In the genomic region with DNA sequence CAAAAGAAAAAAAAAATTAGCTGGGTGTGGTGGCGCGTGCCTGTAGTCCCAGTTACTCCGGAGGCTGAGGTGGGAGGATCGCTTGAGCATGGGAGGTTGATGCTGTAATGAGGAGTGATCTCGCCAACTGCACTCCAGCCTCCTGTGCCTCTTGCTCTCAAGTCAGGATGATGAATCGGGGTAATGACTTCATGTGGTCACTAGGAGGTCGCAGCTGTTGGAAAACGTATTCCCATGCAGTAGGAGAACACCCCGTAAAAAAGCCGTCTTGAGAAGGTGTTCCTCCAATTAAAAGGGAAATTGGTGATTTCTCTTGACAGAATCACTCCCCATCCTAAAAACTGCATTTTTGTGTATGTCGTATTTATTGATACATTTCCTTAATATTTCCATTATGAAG, we compare ENCODE assay signal across 1 cellular context.
A peak's percentile ranks its signal among the peaks of the same experiment; 100 is the strongest.
TF ChIP-seq lines count a peak whose summit lies in the region.

No MANE protein-coding gene starts in this region.

TF ChIP-seq in HepG2, 621 proteins besides CTCF, POLR2A, EP300 and RAD21:
- TF ChIP-seq ZNF878 (CRISPR knock-in tag; IDR thresholded peaks at IDR 0.05) = no peak
- no peak for TF ChIP-seq PAWR (CRISPR knock-in tag; IDR thresholded peaks at IDR 0.05; ENCODE audit: borderline replicate concordance)
- 0 out of 2 replicates have a peak, but pooled peaks have one; percentile 15 for TF ChIP-seq STAG1 (CRISPR knock-in tag; IDR thresholded peaks at IDR 0.05)
- TF ChIP-seq AHR (CRISPR knock-in tag; IDR thresholded peaks at IDR 0.05) = no peak
